1 cellular context compared by ENCODE assay signal in genomic region chr13:73048615-73049014, GRCh38. TPM values are rescaled to one million over a fixed set of nuclear protein-coding genes. Genes with fewer than 3 reads are reported as not detected.
"Had no signal": no experiment of that assay in that cellular context is flagged by ENCODE, and none has a peak within 500 bp of the region (broad histone marks: within the 10 kb centered on the region; RNA-seq: fewer than 3 reads in every experiment).

No MANE protein-coding gene starts in this region.

RNA-seq across cellular contexts. Expression of gene KLF5, which starts 10.2 kb away (rescaled TPM):
- polyA plus RNA-seq: IgD-negative memory B cell had no signal
